In the genomic region with DNA sequence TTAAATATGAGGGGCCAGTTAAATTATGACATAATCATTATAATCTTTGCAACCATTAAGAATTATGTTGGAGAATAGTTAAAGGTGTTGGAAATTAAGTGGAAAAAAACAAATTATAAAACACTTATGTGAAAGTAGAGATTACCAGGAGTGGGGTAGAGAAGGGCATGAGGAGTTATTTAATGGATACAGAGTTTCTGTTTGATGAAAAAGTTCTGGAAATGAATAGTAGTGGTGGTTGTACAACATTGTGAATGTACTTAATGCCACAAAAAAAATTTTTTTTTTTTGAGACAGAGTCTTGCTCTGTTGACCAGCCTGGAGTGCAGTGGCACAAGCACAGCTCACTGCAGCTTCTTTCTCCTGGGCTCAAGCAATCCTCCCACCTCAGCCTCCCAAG, we compare ENCODE assay signal across 30 cellular contexts.
"Had no signal": no experiment of that assay in that cellular context is flagged by ENCODE, and none has a peak within 500 bp of the region (broad histone marks: within the 10 kb centered on the region; RNA-seq: fewer than 3 reads in every experiment).

No MANE protein-coding gene starts in this region.

- H3K27ac ChIP-seq: neutrophil, pancreas, prostate gland, right atrium auricular region, skin epidermis, spleen, stomach, thoracic aorta, thyroid gland, tibial nerve, upper lobe of left lung, vagina had no signal

- H3K4me1 Mint-ChIP-seq: nephron progenitor cell, neural crest cell had no signal

- H3K27me3 Mint-ChIP-seq: naive thymus-derived CD8-positive, alpha-beta T cell; natural killer cell treated with Interleukin-12 subunit alpha and Interleukin-12 subunit beta and Interleukin-15 and Interleukin-18, amount 100 ng/mL, for 72 hours; stimulated activated naive CD8-positive, alpha-beta T cell treated with anti-CD3 and anti-CD28 coated beads, Interleukin-15, Interleukin-2, amounts not matched to agents 100 ng/mL and 50 ng/mL, for 24 hours had no signal

- DNase-seq: naive thymus-derived CD8-positive, alpha-beta T cell; nephron progenitor cell; nucleus accumbens; pancreas; retina; spleen; stimulated activated CD4-positive, alpha-beta T cell treated with anti-CD3 and anti-CD28 coated beads, Interleukin-12 subunit alpha, Interleukin-12 subunit beta, amount 100 ng/mL, for 4 hours; stimulated activated CD4-positive, alpha-beta T cell treated with anti-CD3 and anti-CD28 coated beads, Interleukin-1b, Interleukin-23, amount 100 ng/mL, for 48 hours; stimulated activated CD4-positive, alpha-beta T cell treated with anti-CD3 and anti-CD28 coated beads, Interleukin-4, amount 100 ng/mL, for 1 hour; stimulated activated CD4-positive, alpha-beta T cell treated with anti-CD3 and anti-CD28 coated beads, Interleukin-4, amount 100 ng/mL, for 4 hours; stimulated activated CD8-positive, alpha-beta memory T cell treated with anti-CD3 and anti-CD28 coated beads, Interleukin-4, amount 100 ng/mL, for 48 hours; stimulated activated naive B cell treated with anti-CD40 and anti-IgM and Interleukin-4, amounts not matched to agents 10 μg/mL and 1 μg/mL and 100 μg/mL, for 72 hours; stimulated activated naive CD4-positive, alpha-beta T cell treated with Interleukin-2 at 50 U/mL for 16 hours; stomach; thyroid gland; trophoblast cell; upper lobe of left lung had no signal

- H3K9me3 ChIP-seq: neutrophil, pancreas, prostate gland, right atrium auricular region, spleen, stomach, thoracic aorta, thyroid gland, tibial nerve, upper lobe of left lung, vagina had no signal

- H3K27ac Mint-ChIP-seq: nephron progenitor cell; stimulated activated naive B cell treated with anti-CD40 and anti-IgM and Interleukin-4, amounts not matched to agents 10 μg/mL and 1 μg/mL and 100 μg/mL, for 72 hours; stimulated activated naive CD8-positive, alpha-beta T cell treated with anti-CD3 and anti-CD28 coated beads, Interleukin-15, Interleukin-2, amounts not matched to agents 100 ng/mL and 50 ng/mL, for 24 hours had no signal

- H3K36me3 ChIP-seq: neutrophil, pancreas, prostate gland, right atrium auricular region, spleen, stomach, thoracic aorta, thyroid gland, tibial nerve, upper lobe of left lung, vagina had no signal

- H3K4me2 ChIP-seq: smooth muscle cell had no signal

- H3K4me3 ChIP-seq: pancreas, prostate gland, right atrium auricular region, skin epidermis, smooth muscle cell, spleen, stomach, thoracic aorta, thyroid gland, tibial nerve, upper lobe of left lung, vagina had no signal

- H3K9me3 Mint-ChIP-seq: naive thymus-derived CD8-positive, alpha-beta T cell; natural killer cell treated with Interleukin-12 subunit alpha and Interleukin-12 subunit beta and Interleukin-15 and Interleukin-18, amount 100 ng/mL, for 72 hours; nephron progenitor cell; neural crest cell; stimulated activated naive B cell treated with anti-CD40 and anti-IgM and Interleukin-4, amounts not matched to agents 10 μg/mL and 1 μg/mL and 100 μg/mL, for 72 hours; stimulated activated naive CD8-positive, alpha-beta T cell treated with anti-CD3 and anti-CD28 coated beads, Interleukin-15, Interleukin-2, amounts not matched to agents 100 ng/mL and 50 ng/mL, for 24 hours had no signal

- ATAC-seq: naive thymus-derived CD8-positive, alpha-beta T cell; natural killer cell treated with Interleukin-12 subunit alpha and Interleukin-12 subunit beta and Interleukin-15 and Interleukin-18, amount 100 ng/mL, for 72 hours; pancreas; sciatic nerve; stimulated activated naive B cell treated with anti-CD40 and anti-IgM and Interleukin-4, amounts not matched to agents 10 μg/mL and 1 μg/mL and 100 μg/mL, for 72 hours had no signal

- H3K27me3 ChIP-seq: neutrophil, pancreas, right atrium auricular region, spleen, stomach, thyroid gland, tibial nerve, upper lobe of left lung, vagina had no signal

- H3K4me1 ChIP-seq: pancreas, prostate gland, right atrium auricular region, spleen, stomach, thyroid gland, tibial nerve, upper lobe of left lung, vagina had no signal

- H3K36me3 Mint-ChIP-seq: naive thymus-derived CD8-positive, alpha-beta T cell; natural killer cell treated with Interleukin-12 subunit alpha and Interleukin-12 subunit beta and Interleukin-15 and Interleukin-18, amount 100 ng/mL, for 72 hours; stimulated activated naive B cell treated with anti-CD40 and anti-IgM and Interleukin-4, amounts not matched to agents 10 μg/mL and 1 μg/mL and 100 μg/mL, for 72 hours had no signal

- H3K4me3 Mint-ChIP-seq: naive thymus-derived CD8-positive, alpha-beta T cell; natural killer cell treated with Interleukin-12 subunit alpha and Interleukin-12 subunit beta and Interleukin-15 and Interleukin-18, amount 100 ng/mL, for 72 hours; nephron progenitor cell; neural crest cell; stimulated activated naive B cell treated with anti-CD40 and anti-IgM and Interleukin-4, amounts not matched to agents 10 μg/mL and 1 μg/mL and 100 μg/mL, for 72 hours; stimulated activated naive CD8-positive, alpha-beta T cell treated with anti-CD3 and anti-CD28 coated beads, Interleukin-15, Interleukin-2, amounts not matched to agents 100 ng/mL and 50 ng/mL, for 24 hours had no signal

- FAIRE-seq: pancreas, urothelium cell line had no signal
